ENCODE assay signal across 1 cellular context in genomic region chr2:42888321-42888720, GRCh38.
TF ChIP-seq lines count a peak whose summit lies in the region.

No MANE protein-coding gene starts in this region.

TF ChIP-seq in HepG2, 621 proteins besides CTCF, POLR2A, EP300 and RAD21 (continued from another document):
- TF ChIP-seq KIAA2018 (CRISPR knock-in tag; IDR thresholded peaks at IDR 0.05; ENCODE audit: borderline replicate concordance) (no peak), FOXO1 (CRISPR knock-in tag; IDR thresholded peaks at IDR 0.05) (no peak), ZNF776 (CRISPR knock-in tag; IDR thresholded peaks at IDR 0.05) (no peak), PRMT3 (CRISPR knock-in tag; IDR thresholded peaks at IDR 0.05; ENCODE audit: borderline replicate concordance, low read depth) (no peak), ZMYM3 (CRISPR knock-in tag; IDR thresholded peaks at IDR 0.05) (no peak), KAT2B (IDR thresholded peaks at IDR 0.05; ENCODE audit: borderline replicate concordance, low read depth, low read length) (no peak), ZFP36L2 (CRISPR knock-in tag; IDR thresholded peaks at IDR 0.05) (no peak), CERS6 (CRISPR knock-in tag; IDR thresholded peaks at IDR 0.05) (no peak), ZNF3 (CRISPR knock-in tag; IDR thresholded peaks at IDR 0.05) (no peak), FOXK1 (CRISPR knock-in tag; IDR thresholded peaks at IDR 0.05; ENCODE audit: borderline replicate concordance, low read depth) (no peak), TRIM24 (CRISPR knock-in tag; IDR thresholded peaks at IDR 0.05) (no peak), HNF4A (CRISPR knock-in tag; IDR thresholded peaks at IDR 0.05) (no peak)
TF ChIP-seq in HepG2: peak in this region for 0.
